1 cellular context compared by ENCODE assay signal in genomic region chr9:91144782-91145181, GRCh38.
TF ChIP-seq lines count a peak whose summit lies in the region.

No MANE protein-coding gene starts in this region.

TF ChIP-seq in IMR-90, 13 proteins besides CTCF, POLR2A, EP300 and RAD21:
- TF ChIP-seq NFE2L2 (IDR thresholded peaks at IDR 0.05; ENCODE audit: low read depth, low read length) = no peak
- no peak for TF ChIP-seq MXI1 (IDR thresholded peaks at IDR 0.05; ENCODE audit: borderline replicate concordance, low read depth, low read length)
- TF ChIP-seq ELK1 (IDR thresholded peaks at IDR 0.05; ENCODE audit: borderline replicate concordance, low read depth, low read length) = no peak
- TF ChIP-seq MAFK (IDR thresholded peaks at IDR 0.05; ENCODE audit: low read depth, low read length) = no peak
- no peak for TF ChIP-seq SMC3 (IDR thresholded peaks at IDR 0.05; ENCODE audit: low read depth, low read length)
- TF ChIP-seq RCOR1 (IDR thresholded peaks at IDR 0.05; ENCODE audit: insufficient replicate concordance, low read length) = no peak
- TF ChIP-seq MAZ (IDR thresholded peaks at IDR 0.05; ENCODE audit: borderline replicate concordance, low read depth, low read length) = no peak
- TF ChIP-seq FOS (IDR thresholded peaks at IDR 0.05; ENCODE audit: low read depth, low read length) = no peak
- no peak for TF ChIP-seq CEBPB (IDR thresholded peaks at IDR 0.05; ENCODE audit: low read depth, low read length)
- no peak for TF ChIP-seq USF2 (IDR thresholded peaks at IDR 0.05; ENCODE audit: low read depth, low read length)
- no peak for TF ChIP-seq RFX5 (IDR thresholded peaks at IDR 0.05; ENCODE audit: low read depth, low read length)
- no peak for TF ChIP-seq CHD1 (IDR thresholded peaks at IDR 0.05; ENCODE audit: low read depth, low read length)
- no peak for TF ChIP-seq BHLHE40 (IDR thresholded peaks at IDR 0.05; ENCODE audit: low read depth, low read length)
